In the genomic region with DNA sequence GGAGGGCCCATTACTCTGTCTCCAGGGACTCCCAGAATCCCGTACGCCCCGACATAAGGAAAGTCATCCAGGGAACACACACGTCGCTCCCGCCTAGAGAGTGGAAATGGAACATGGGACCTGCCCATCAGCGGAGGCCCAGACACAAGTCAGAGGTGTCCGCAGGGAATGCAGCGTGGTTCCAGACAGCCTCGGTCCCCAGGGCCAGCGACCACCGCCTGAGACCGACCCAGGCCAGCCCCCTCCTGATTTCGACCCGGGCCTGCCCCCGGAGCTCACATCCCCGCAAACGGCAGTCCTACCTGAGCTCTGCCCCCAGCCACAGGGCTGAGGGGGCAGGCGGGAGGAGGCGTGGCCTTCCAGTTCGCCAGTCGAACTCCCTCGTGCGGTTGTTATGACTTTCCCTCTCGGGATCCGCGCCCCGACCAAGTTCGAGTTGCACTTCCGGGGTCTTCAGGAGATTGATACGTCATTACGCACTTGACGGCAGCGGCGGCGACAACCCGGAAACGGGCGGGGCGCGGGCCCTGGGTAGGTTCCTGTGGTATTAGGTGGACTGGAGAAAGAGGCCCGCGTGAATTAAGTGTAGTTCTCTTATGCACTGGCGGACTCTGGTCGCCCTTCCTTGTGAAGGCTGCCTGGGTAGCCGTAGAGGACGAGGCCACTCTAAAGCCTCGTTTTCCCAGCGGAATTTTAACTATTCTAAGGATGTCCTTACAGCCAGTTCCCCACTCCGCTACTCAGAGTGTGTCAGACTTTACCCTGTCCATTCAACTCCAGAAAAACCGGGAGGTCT, we compare ENCODE assay signal across 8 cellular contexts.
A peak's percentile ranks its signal among the peaks of the same experiment; 100 is the strongest.
DNase-seq lines count a peak whose midpoint lies in the region; ATAC-seq and TF ChIP-seq lines count a peak whose summit lies in the region.

No MANE protein-coding gene starts in this region.

- peak overlapping the region; percentile 94 for H3K27ac Mint-ChIP-seq in T-helper 1 cell treated with Interleukin-12 subunit alpha and Interleukin-12 subunit beta and Interleukin-4 antibody, amounts not matched to agents 30 μg/mL and 1 μg/mL, for 36 hours

- H3K4me1 ChIP-seq in prostate gland (replicated peaks), result no peaks in the 10 kb centered on the region
- H3K4me1 ChIP-seq in urinary bladder (ENCODE audit: insufficient read depth), result no peaks in the 10 kb centered on the region

- H3K27me3 ChIP-seq in prostate gland (replicated peaks; ENCODE audit: insufficient read depth), result no peaks in the 10 kb centered on the region

- DNase-seq in NCI-H146 treated with DMSO at 0.1 percent for 48 hours (lab: John Stamatoyannopoulos, UW; ENCODE audit: unreplicated experiment), result peak; percentile 89
- DNase-seq in left ventricle myocardium superior, result peak; percentile 96
- peak; percentile 96 for DNase-seq in prostate gland (ENCODE audit: low spot score)

- peak overlapping the region; percentile 79 for H3K27ac ChIP-seq in angular gyrus (ENCODE audit: low read depth, low read length)
- H3K27ac ChIP-seq in prostate gland, result peak overlapping the region; percentile 82 to 89
- peak overlapping the region; percentile 88 for H3K27ac ChIP-seq in urinary bladder (ENCODE audit: low read depth)

- H3K4me3 ChIP-seq in prostate gland (peak overlapping the region; percentile 48 to 74), urinary bladder (ENCODE audit: low read depth, low read length) (peak overlapping the region; percentile 89)

- H3K4me1 Mint-ChIP-seq in T-helper 1 cell treated with Interleukin-12 subunit alpha and Interleukin-12 subunit beta and Interleukin-4 antibody, amounts not matched to agents 30 μg/mL and 1 μg/mL, for 36 hours (ENCODE audit: low read depth), result peaks cover 25% of the 10 kb centered on the region

- H3K9me3 Mint-ChIP-seq in T-helper 1 cell treated with Interleukin-12 subunit alpha and Interleukin-12 subunit beta and Interleukin-4 antibody, amounts not matched to agents 30 μg/mL and 1 μg/mL, for 36 hours, result peaks cover 25% of the 10 kb centered on the region

- TF ChIP-seq POLR2A in prostate gland (IDR thresholded peaks at IDR 0.05), result peak; percentile 63

- peak overlapping the region; percentile 91 for H3K4me3 Mint-ChIP-seq in T-helper 1 cell treated with Interleukin-12 subunit alpha and Interleukin-12 subunit beta and Interleukin-4 antibody, amounts not matched to agents 30 μg/mL and 1 μg/mL, for 36 hours

- peak in 3 of 4 experiments; percentile 23 to 33 (median 25) for TF ChIP-seq CTCF in prostate gland (IDR thresholded peaks at IDR 0.05)

- peaks cover 13% of the 10 kb centered on the region for H3K27me3 Mint-ChIP-seq in T-helper 1 cell treated with Interleukin-12 subunit alpha and Interleukin-12 subunit beta and Interleukin-4 antibody, amounts not matched to agents 30 μg/mL and 1 μg/mL, for 36 hours (ENCODE audit: low read depth)

- H3K36me3 ChIP-seq in prostate gland, result no peaks in the 10 kb centered on the region
- peaks cover under 1% of the 10 kb centered on the region for H3K36me3 ChIP-seq in urinary bladder (ENCODE audit: insufficient read depth)

- ATAC-seq in GM18498 (IDR thresholded peaks at IDR 0.05; ENCODE audit: unreplicated experiment) (peak; percentile 100), HG02885 (IDR thresholded peaks at IDR 0.05; ENCODE audit: poor library complexity, unreplicated experiment) (peak; percentile 99), left ventricle myocardium superior (peak; percentile 100)

- 2% methylated on average over 45 of the region's 51 CpGs for WGBS in prostate gland
- WGBS in urinary bladder, result 1% methylated on average over 51 of the region's 51 CpGs

- H3K36me3 Mint-ChIP-seq in T-helper 1 cell treated with Interleukin-12 subunit alpha and Interleukin-12 subunit beta and Interleukin-4 antibody, amounts not matched to agents 30 μg/mL and 1 μg/mL, for 36 hours (ENCODE audit: low read depth), result peaks cover 24% of the 10 kb centered on the region

- intact Hi-C loops in left ventricle myocardium superior (cut with micrococcal nuclease), result no loop called here
- intact Hi-C loops in prostate gland (cut with DNase I), result loop anchor here (5.0 kb wide), 1 partner anchor 506 kb away; the partner anchor contains the start of genes KIAA0825 and SLF1

- H3K9me3 ChIP-seq in prostate gland, result no peaks in the 10 kb centered on the region

Comparison
In these comparisons a context has a peak if more than half of its experiments do, and no peak if none do; other contexts are left out.
1. Peak in every context shown above with its lines: DNase-seq, ATAC-seq, H3K4me3 ChIP-seq and H3K27ac ChIP-seq.